1 cellular context compared by ENCODE assay signal in the genomic region with DNA sequence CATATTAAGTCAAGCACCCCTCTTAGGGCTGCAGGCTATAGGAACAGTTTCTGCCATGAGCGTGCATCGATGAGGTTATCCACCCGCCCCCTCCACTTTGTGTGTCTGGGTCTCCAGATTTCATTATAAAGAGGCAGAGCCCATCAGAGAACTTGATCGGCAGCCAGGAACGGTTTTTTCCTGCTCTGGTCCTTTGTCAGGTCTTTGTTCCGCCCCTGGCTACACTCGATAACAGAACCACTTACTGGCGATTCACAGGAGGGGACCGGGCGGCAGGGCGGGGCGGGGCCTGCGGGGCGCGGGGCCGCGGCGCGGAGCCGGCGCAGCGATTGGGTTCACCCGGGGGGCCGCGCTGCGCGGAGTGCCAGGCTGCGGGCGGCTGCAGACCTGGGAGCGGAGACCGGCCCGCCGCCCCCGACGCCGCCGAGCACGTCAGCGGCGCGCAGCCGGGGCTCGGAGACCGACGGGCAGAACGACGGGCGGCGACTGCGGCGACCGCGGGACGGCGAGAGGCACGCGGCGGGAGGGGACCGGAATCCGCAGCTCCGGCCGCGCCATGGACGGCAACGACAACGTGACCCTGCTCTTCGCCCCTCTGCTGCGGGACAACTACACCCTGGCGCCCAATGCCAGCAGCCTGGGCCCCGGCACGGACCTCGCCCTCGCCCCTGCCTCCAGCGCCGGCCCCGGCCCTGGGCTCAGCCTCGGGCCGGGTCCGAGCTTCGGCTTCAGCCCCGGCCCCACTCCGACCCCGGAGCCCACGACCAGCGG.
TF ChIP-seq lines count a peak whose summit lies in the region.

A gene with protein sequence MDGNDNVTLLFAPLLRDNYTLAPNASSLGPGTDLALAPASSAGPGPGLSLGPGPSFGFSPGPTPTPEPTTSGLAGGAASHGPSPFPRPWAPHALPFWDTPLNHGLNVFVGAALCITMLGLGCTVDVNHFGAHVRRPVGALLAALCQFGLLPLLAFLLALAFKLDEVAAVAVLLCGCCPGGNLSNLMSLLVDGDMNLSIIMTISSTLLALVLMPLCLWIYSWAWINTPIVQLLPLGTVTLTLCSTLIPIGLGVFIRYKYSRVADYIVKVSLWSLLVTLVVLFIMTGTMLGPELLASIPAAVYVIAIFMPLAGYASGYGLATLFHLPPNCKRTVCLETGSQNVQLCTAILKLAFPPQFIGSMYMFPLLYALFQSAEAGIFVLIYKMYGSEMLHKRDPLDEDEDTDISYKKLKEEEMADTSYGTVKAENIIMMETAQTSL (plus strand): TSS at position 338 of the 771 bp plus-strand sequence. CDS start 219 bp downstream, at position 557.

TF ChIP-seq in HCT116, 20 proteins besides CTCF, POLR2A, EP300 and RAD21:
- TF ChIP-seq EZH2phosphoT487 (IDR thresholded peaks at IDR 0.05; ENCODE audit: borderline replicate concordance), result no peak
- TF ChIP-seq ZFX (IDR thresholded peaks at IDR 0.05), result peak; percentile 89
